Comparison of ENCODE assay signal across 14 cellular contexts in the genomic region with DNA sequence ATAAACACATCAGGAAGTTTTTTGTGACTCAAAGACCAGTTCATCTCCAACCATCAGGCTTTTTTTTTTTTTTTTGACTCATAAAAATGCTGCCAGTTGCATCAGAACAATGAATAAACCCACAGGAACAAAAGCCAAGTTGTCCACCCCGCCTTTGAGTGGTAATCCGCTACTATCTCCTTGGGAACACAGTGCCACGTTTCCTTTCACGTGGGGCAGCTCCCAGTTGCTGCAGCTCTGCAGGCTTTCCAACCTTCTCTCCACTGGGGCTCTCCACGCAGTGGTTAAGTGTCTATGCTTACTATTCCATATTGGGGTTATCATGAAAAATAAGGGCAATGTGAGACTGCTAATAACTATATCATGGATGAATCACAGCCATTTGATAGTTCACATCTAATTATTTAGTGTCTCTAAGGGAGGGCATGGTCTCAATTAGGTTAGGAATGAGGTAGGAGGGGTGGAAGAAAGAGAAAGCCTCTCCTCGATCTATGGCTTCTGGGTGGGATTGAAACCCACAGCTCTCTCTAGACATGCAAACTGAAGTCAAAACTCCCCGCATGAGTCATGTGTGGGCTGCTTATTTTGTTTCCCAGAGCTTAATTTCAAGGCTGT. TPM values are rescaled to one million over a fixed set of nuclear protein-coding genes. Genes with fewer than 3 reads are reported as not detected.
A peak's percentile ranks its signal among the peaks of the same experiment; 100 is the strongest.
DNase-seq lines count a peak whose midpoint lies in the region; TF ChIP-seq lines count a peak whose summit lies in the region.
"Had no signal": no experiment of that assay in that cellular context is flagged by ENCODE, and none has a peak within 500 bp of the region (broad histone marks: within the 10 kb centered on the region; RNA-seq: fewer than 3 reads in every experiment).

No MANE protein-coding gene starts in this region.

- H3K4me3 ChIP-seq in choroid plexus epithelial cell (ENCODE audit: low read depth, low read length) (no peak overlapping the region), uterus (no peak overlapping the region)
- H3K4me3 ChIP-seq: coronary artery had no signal

- no peaks in the 10 kb centered on the region for H3K4me1 ChIP-seq in uterus
- H3K4me1 ChIP-seq: Caco-2, parathyroid adenoma had no signal

- no peaks in the 10 kb centered on the region for H3K36me3 ChIP-seq in uterus

- no peak overlapping the region for H3K27ac ChIP-seq in uterus
- H3K27ac ChIP-seq: coronary artery, parathyroid adenoma had no signal

- DNase-seq in Ammon's horn (ENCODE audit: low spot score) (peak; percentile 70), LoVo (ENCODE audit: low spot score) (peak; percentile 20), choroid plexus epithelial cell (ENCODE audit: low read depth) (peak; percentile 57), myocyte (ENCODE audit: low read depth) (peak; percentile 82), uterus (no peak), HuH-7 (ENCODE audit: low spot score) (no peak)
- no peak for DNase-seq in stimulated activated CD4-positive, alpha-beta T cell treated with anti-CD3 and anti-CD28 coated beads, Interleukin-4, amount 100 ng/mL, for 4 hours
- no peak for DNase-seq in effector CD4-positive, alpha-beta T cell
- DNase-seq: activated T-cell treated with anti-CD3 and anti-CD28 coated beads, Interleukin-2, amount 50 U/mL, for 4 hours; Caco-2; NCI-H526 treated with DMSO at 0.1 percent for 48 hours had no signal

- H3K9me3 ChIP-seq in uterus = no peaks in the 10 kb centered on the region

- no peaks in the 10 kb centered on the region for H3K27me3 ChIP-seq in uterus

- TF ChIP-seq CTCF in choroid plexus epithelial cell (conservative IDR thresholded peaks at IDR 0.05; ENCODE audit: low read depth, low read length) = no peak
- TF ChIP-seq CTCF in uterus (IDR thresholded peaks at IDR 0.05) = no peak

- intact Hi-C loops in uterus (cut with DNase I; ENCODE audit: low total_unique reads) = no loop called here

- no peak for TF ChIP-seq POLR2A in uterus (IDR thresholded peaks at IDR 0.05)

RNA-seq across cellular contexts. Expression of gene ACTBL2, which starts 55.8 kb away (rescaled TPM):
- total RNA-seq in myocyte (not detected in 2 replicates), uterus (not detected)
- not detected for polyA plus RNA-seq in myocyte (2012)
- total RNA-seq: activated T-cell treated with anti-CD3 and anti-CD28 coated beads, Interleukin-2, amount 50 U/mL, for 4 hours; Caco-2 had no signal
- polyA plus RNA-seq: IgD-negative memory B cell had no signal

Comparison
In these comparisons a context has a peak if more than half of its experiments do, and no peak if none do; other contexts are left out.
1. DNase-seq: peak in Ammon's horn (single experiment), LoVo (single experiment), choroid plexus epithelial cell (single experiment) and myocyte (single experiment); none in uterus (0 of 2), HuH-7 (single experiment), stimulated activated CD4-positive, alpha-beta T cell treated with anti-CD3 and anti-CD28 coated beads, Interleukin-4, amount 100 ng/mL, for 4 hours (0 of 2) and effector CD4-positive, alpha-beta T cell (single experiment).